In the genomic region with DNA sequence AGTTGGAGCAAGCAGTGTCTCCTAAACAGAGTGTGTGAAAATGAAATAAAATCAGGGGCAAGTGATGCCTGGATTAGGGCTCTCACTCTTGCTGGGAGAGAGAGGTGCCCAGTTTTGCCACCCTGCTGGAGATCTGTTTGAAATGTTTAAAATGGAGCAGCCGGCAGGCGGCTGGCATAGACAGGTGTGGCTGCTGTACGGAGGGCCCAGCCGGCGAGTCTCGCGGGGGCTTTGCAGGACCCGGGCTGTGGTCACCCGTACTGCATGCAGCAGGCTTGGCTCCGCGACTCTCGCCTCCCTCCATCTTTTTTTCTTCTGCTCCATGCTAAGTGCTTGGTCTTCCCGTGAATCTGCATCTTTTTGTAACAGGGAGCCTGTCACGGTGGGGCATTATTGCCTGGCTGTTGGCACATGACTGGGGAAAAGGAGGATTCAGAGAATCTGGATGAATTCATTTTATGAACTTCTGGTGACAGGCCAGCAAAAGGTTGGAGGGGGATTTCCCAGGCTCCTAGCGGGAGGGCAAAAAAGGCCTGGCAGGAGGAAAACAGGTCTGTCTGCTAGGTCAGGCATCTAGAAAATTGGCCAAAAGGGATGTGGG, we compare ENCODE assay signal across 1 cellular context.
TF ChIP-seq lines count a peak whose summit lies in the region.

No MANE protein-coding gene starts in this region.

TF ChIP-seq in HepG2, 621 proteins besides CTCF, POLR2A, EP300 and RAD21 (continues in another document):
- TF ChIP-seq ZNF775 (CRISPR knock-in tag; IDR thresholded peaks at IDR 0.05; ENCODE audit: borderline replicate concordance) = no peak
- no peak for TF ChIP-seq HHEX (CRISPR knock-in tag; IDR thresholded peaks at IDR 0.05)
- no peak for TF ChIP-seq SOX6 (IDR thresholded peaks at IDR 0.05)
- TF ChIP-seq SOX6 (CRISPR knock-in tag; IDR thresholded peaks at IDR 0.05) = no peak
- no peak for TF ChIP-seq MAFK (conservative IDR thresholded peaks at IDR 0.05 in 1 of 2, IDR thresholded peaks at IDR 0.05 in 1 of 2; ENCODE audit: low read length in 2 of 2)
- TF ChIP-seq ZMYM3 (CRISPR knock-in tag; IDR thresholded peaks at IDR 0.05) = no peak
- TF ChIP-seq, protein P1, sequence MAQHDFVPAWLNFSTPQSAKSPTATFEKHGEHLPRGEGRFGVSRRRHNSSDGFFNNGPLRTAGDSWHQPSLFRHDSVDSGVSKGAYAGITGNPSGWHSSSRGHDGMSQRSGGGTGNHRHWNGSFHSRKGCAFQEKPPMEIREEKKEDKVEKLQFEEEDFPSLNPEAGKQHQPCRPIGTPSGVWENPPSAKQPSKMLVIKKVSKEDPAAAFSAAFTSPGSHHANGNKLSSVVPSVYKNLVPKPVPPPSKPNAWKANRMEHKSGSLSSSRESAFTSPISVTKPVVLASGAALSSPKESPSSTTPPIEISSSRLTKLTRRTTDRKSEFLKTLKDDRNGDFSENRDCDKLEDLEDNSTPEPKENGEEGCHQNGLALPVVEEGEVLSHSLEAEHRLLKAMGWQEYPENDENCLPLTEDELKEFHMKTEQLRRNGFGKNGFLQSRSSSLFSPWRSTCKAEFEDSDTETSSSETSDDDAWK (CRISPR knock-in tag; IDR thresholded peaks at IDR 0.05) = no peak
- TF ChIP-seq HOXA5 (CRISPR knock-in tag; IDR thresholded peaks at IDR 0.05) = 0 out of 2 replicates have a peak, but pooled peaks have one; percentile 16
- no peak for TF ChIP-seq ZNF614 (CRISPR knock-in tag; IDR thresholded peaks at IDR 0.05; ENCODE audit: borderline replicate concordance)
- TF ChIP-seq, protein P2, sequence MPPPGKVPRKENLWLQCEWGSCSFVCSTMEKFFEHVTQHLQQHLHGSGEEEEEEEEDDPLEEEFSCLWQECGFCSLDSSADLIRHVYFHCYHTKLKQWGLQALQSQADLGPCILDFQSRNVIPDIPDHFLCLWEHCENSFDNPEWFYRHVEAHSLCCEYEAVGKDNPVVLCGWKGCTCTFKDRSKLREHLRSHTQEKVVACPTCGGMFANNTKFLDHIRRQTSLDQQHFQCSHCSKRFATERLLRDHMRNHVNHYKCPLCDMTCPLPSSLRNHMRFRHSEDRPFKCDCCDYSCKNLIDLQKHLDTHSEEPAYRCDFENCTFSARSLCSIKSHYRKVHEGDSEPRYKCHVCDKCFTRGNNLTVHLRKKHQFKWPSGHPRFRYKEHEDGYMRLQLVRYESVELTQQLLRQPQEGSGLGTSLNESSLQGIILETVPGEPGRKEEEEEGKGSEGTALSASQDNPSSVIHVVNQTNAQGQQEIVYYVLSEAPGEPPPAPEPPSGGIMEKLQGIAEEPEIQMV (CRISPR knock-in tag; IDR thresholded peaks at IDR 0.05; ENCODE audit: low read depth) = no peak
- TF ChIP-seq ZNF501 (CRISPR knock-in tag; IDR thresholded peaks at IDR 0.05) = peak; percentile 88
- no peak for TF ChIP-seq ZMYM2 (CRISPR knock-in tag; IDR thresholded peaks at IDR 0.05)
- no peak for TF ChIP-seq ZNF879 (CRISPR knock-in tag; IDR thresholded peaks at IDR 0.05)
- TF ChIP-seq ZNF597 (CRISPR knock-in tag; IDR thresholded peaks at IDR 0.05) = no peak
- TF ChIP-seq DR1 (CRISPR knock-in tag; IDR thresholded peaks at IDR 0.05) = no peak
- TF ChIP-seq HES4 (CRISPR knock-in tag; IDR thresholded peaks at IDR 0.05; ENCODE audit: borderline replicate concordance) = no peak
- TF ChIP-seq TEAD2 (CRISPR knock-in tag; IDR thresholded peaks at IDR 0.05) = no peak
- no peak for TF ChIP-seq ZSCAN12 (CRISPR knock-in tag; IDR thresholded peaks at IDR 0.05)
- TF ChIP-seq SRSF9 (IDR thresholded peaks at IDR 0.05; ENCODE audit: borderline replicate concordance, insufficient read depth, low read depth, low read length, poor library complexity, severe bottlenecking) = no peak
- TF ChIP-seq POLR2AphosphoS5 (IDR thresholded peaks at IDR 0.05; ENCODE audit: low read depth, low read length) = no peak
- TF ChIP-seq ZNF572 (CRISPR knock-in tag; IDR thresholded peaks at IDR 0.05) = 0 out of 2 replicates have a peak, but pooled peaks have one; percentile 74
- no peak for TF ChIP-seq HOXA7 (CRISPR knock-in tag; IDR thresholded peaks at IDR 0.05)
- TF ChIP-seq ZNF598 (CRISPR knock-in tag; IDR thresholded peaks at IDR 0.05; ENCODE audit: borderline replicate concordance) = peak; percentile 31; the same call in 1 of the 2 replicates
- TF ChIP-seq HIVEP1 (CRISPR knock-in tag; IDR thresholded peaks at IDR 0.05) = no peak; the same call in 1 of the 2 replicates
- TF ChIP-seq, protein P3, sequence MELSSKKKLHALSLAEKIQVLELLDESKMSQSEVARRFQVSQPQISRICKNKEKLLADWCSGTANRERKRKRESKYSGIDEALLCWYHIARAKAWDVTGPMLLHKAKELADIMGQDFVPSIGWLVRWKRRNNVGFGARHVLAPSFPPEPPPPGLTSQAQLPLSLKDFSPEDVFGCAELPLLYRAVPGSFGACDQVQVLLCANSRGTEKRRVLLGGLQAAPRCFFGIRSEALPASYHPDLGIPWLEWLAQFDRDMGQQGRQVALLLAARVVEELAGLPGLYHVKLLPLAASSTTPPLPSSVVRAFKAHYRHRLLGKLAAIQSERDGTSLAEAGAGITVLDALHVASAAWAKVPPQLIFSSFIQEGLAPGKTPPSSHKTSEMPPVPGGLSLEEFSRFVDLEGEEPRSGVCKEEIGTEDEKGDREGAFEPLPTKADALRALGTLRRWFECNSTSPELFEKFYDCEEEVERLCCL (CRISPR knock-in tag; IDR thresholded peaks at IDR 0.05; ENCODE audit: borderline replicate concordance) = no peak
- TF ChIP-seq SMAD1 (CRISPR knock-in tag; IDR thresholded peaks at IDR 0.05; ENCODE audit: borderline replicate concordance, low read depth) = no peak
- no peak for TF ChIP-seq CHD2 (IDR thresholded peaks at IDR 0.05; ENCODE audit: low read depth, low read length)
- TF ChIP-seq ZNF740 (CRISPR knock-in tag; IDR thresholded peaks at IDR 0.05) = no peak
- TF ChIP-seq GMEB1 (CRISPR knock-in tag; IDR thresholded peaks at IDR 0.05; ENCODE audit: borderline replicate concordance) = 0 out of 2 replicates have a peak, but pooled peaks have one; percentile 28
- 0 out of 2 replicates have a peak, but pooled peaks have one; percentile 23 for TF ChIP-seq ZNF607 (CRISPR knock-in tag; IDR thresholded peaks at IDR 0.05; ENCODE audit: borderline replicate concordance)
- no peak for TF ChIP-seq ATRX (CRISPR knock-in tag; IDR thresholded peaks at IDR 0.05; ENCODE audit: borderline replicate concordance)
- TF ChIP-seq GLMP (CRISPR knock-in tag; IDR thresholded peaks at IDR 0.05; ENCODE audit: borderline replicate concordance) = no peak
- 0 out of 2 replicates have a peak, but pooled peaks have one; percentile 38 for TF ChIP-seq ZNF564 (CRISPR knock-in tag; IDR thresholded peaks at IDR 0.05)
- TF ChIP-seq PITX1 (CRISPR knock-in tag; IDR thresholded peaks at IDR 0.05) = no peak
- no peak for TF ChIP-seq ZMAT3 (CRISPR knock-in tag; conservative IDR thresholded peaks at IDR 0.05)
- TF ChIP-seq ZNF329 (CRISPR knock-in tag; IDR thresholded peaks at IDR 0.05; ENCODE audit: low read depth) = no peak
- TF ChIP-seq ZNF782 (CRISPR knock-in tag; IDR thresholded peaks at IDR 0.05; ENCODE audit: borderline replicate concordance) = no peak
- no peak for TF ChIP-seq ZNF383 (CRISPR knock-in tag; IDR thresholded peaks at IDR 0.05; ENCODE audit: borderline replicate concordance)
- no peak for TF ChIP-seq MED1 (CRISPR knock-in tag; IDR thresholded peaks at IDR 0.05)
- no peak for TF ChIP-seq SP4 (CRISPR knock-in tag; IDR thresholded peaks at IDR 0.05)
- no peak for TF ChIP-seq ZNF678 (CRISPR knock-in tag; IDR thresholded peaks at IDR 0.05)
- no peak for TF ChIP-seq ZNF256 (CRISPR knock-in tag; conservative IDR thresholded peaks at IDR 0.05)
- TF ChIP-seq TCF7 (IDR thresholded peaks at IDR 0.05; ENCODE audit: low read depth) = no peak
- no peak for TF ChIP-seq TP53 (CRISPR knock-in tag; conservative IDR thresholded peaks at IDR 0.05)
- no peak for TF ChIP-seq ZNF446 (CRISPR knock-in tag; IDR thresholded peaks at IDR 0.05)
- TF ChIP-seq SUZ12 (IDR thresholded peaks at IDR 0.05; ENCODE audit: low read depth, low read length) = no peak
- TF ChIP-seq FLYWCH1 (CRISPR knock-in tag; IDR thresholded peaks at IDR 0.05) = no peak
- TF ChIP-seq ZNF709 (CRISPR knock-in tag; IDR thresholded peaks at IDR 0.05) = no peak
- TF ChIP-seq, protein P4, sequence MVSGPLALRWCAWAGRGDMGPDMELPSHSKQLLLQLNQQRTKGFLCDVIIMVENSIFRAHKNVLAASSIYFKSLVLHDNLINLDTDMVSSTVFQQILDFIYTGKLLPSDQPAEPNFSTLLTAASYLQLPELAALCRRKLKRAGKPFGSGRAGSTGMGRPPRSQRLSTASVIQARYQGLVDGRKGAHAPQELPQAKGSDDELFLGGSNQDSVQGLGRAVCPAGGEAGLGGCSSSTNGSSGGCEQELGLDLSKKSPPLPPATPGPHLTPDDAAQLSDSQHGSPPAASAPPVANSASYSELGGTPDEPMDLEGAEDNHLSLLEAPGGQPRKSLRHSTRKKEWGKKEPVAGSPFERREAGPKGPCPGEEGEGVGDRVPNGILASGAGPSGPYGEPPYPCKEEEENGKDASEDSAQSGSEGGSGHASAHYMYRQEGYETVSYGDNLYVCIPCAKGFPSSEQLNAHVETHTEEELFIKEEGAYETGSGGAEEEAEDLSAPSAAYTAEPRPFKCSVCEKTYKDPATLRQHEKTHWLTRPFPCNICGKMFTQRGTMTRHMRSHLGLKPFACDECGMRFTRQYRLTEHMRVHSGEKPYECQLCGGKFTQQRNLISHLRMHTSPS (CRISPR knock-in tag; IDR thresholded peaks at IDR 0.05; ENCODE audit: low read depth) = peak; percentile 7; the same call in 1 of the 2 replicates
- TF ChIP-seq, protein P5, sequence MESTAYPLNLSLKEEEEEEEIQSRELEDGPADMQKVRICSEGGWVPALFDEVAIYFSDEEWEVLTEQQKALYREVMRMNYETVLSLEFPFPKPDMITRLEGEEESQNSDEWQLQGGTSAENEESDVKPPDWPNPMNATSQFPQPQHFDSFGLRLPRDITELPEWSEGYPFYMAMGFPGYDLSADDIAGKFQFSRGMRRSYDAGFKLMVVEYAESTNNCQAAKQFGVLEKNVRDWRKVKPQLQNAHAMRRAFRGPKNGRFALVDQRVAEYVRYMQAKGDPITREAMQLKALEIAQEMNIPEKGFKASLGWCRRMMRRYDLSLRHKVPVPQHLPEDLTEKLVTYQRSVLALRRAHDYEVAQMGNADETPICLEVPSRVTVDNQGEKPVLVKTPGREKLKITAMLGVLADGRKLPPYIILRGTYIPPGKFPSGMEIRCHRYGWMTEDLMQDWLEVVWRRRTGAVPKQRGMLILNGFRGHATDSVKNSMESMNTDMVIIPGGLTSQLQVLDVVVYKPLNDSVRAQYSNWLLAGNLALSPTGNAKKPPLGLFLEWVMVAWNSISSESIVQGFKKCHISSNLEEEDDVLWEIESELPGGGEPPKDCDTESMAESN (CRISPR knock-in tag; conservative IDR thresholded peaks at IDR 0.05) = 0 out of 2 replicates have a peak, but pooled peaks have one; percentile 35
- no peak for TF ChIP-seq REXO4 (CRISPR knock-in tag; IDR thresholded peaks at IDR 0.05; ENCODE audit: borderline replicate concordance)
- no peak for TF ChIP-seq GPN1 (CRISPR knock-in tag; IDR thresholded peaks at IDR 0.05; ENCODE audit: borderline replicate concordance)
- TF ChIP-seq ZNF746 (CRISPR knock-in tag; IDR thresholded peaks at IDR 0.05) = no peak
- no peak for TF ChIP-seq ZNF460 (CRISPR knock-in tag; IDR thresholded peaks at IDR 0.05; ENCODE audit: borderline replicate concordance)
- TF ChIP-seq TRIM24 (CRISPR knock-in tag; IDR thresholded peaks at IDR 0.05) = no peak
- no peak for TF ChIP-seq ZNF616 (CRISPR knock-in tag; IDR thresholded peaks at IDR 0.05; ENCODE audit: low read depth)
- no peak for TF ChIP-seq ZNF569 (CRISPR knock-in tag; IDR thresholded peaks at IDR 0.05; ENCODE audit: borderline replicate concordance)
- TF ChIP-seq ZNF619 (CRISPR knock-in tag; IDR thresholded peaks at IDR 0.05) = no peak
- 0 out of 2 replicates have a peak, but pooled peaks have one; percentile 48 for TF ChIP-seq HNRNPL (IDR thresholded peaks at IDR 0.05; ENCODE audit: low read depth, low read length)
- no peak for TF ChIP-seq ZNF766 (CRISPR knock-in tag; IDR thresholded peaks at IDR 0.05; ENCODE audit: borderline replicate concordance)
